ENCODE assay signal across 22 cellular contexts in genomic region chr1:70961374-70961773, GRCh38.
"Had no signal": no experiment of that assay in that cellular context is flagged by ENCODE, and none has a peak within 500 bp of the region (broad histone marks: within the 10 kb centered on the region; RNA-seq: fewer than 3 reads in every experiment).

No MANE protein-coding gene starts in this region.

- H3K4me3 ChIP-seq: cardiac muscle cell, SJSA1 had no signal

- H3K27me3 ChIP-seq: brain microvascular endothelial cell, cardiac muscle cell, SJSA1 had no signal

- H3K36me3 ChIP-seq: brain microvascular endothelial cell, cardiac muscle cell, SJSA1 had no signal

- H3K9me3 ChIP-seq: SJSA1 had no signal

- H3K4me1 ChIP-seq: SJSA1 had no signal

- ATAC-seq: activated CD4-positive, CD25-positive, alpha-beta regulatory T cell treated with anti-CD3 and anti-CD28 coated beads, Interleukin-2, amount 50 U/mL, for 24 hours; activated CD8-positive, alpha-beta T cell treated with anti-CD3 and anti-CD28 coated beads for 36 hours; activated T-cell treated with anti-CD3 and anti-CD28 coated beads, Interleukin-2, amount 50 U/mL, for 72 hours; PC-3; T-cell had no signal

- DNase-seq: activated CD4-positive, alpha-beta T cell treated with anti-CD3 and anti-CD28 coated beads for 4 hours; activated CD8-positive, alpha-beta memory T cell treated with anti-CD3 and anti-CD28 coated beads, Interleukin-2, amount 50 U/mL, for 4 hours; activated CD8-positive, alpha-beta T cell treated with anti-CD3 and anti-CD28 coated beads for 36 hours; activated gamma-delta T cell treated with Interleukin-2 at 50 U/mL for 16 hours; activated naive CD4-positive, alpha-beta T cell treated with anti-CD3 and anti-CD28 coated beads, Interleukin-2, amount 10 ng/mL, durations not matched to agents 7 days and 5 days; activated naive CD8-positive, alpha-beta T cell treated with anti-CD3 and anti-CD28 coated beads for 36 hours; activated T-cell treated with anti-CD3 and anti-CD28 coated beads, Interleukin-2, amount 50 U/mL, for 72 hours; brain microvascular endothelial cell; Kasumi-1; KBM-7; NCI-H1092; NCI-H1417; NCI-H2029; NCI-H510A; PC-3; SHP77; T-cell; T-helper 2 cell; T1000 had no signal

- H3K27ac ChIP-seq: brain microvascular endothelial cell, cardiac muscle cell, SJSA1 had no signal
